8 cellular contexts compared by ENCODE assay signal in genomic region chr15:74872702-74873035, GRCh38. TPM values are rescaled to one million over a fixed set of nuclear protein-coding genes. Genes with fewer than 3 reads are reported as not detected.
A peak's percentile ranks its signal among the peaks of the same experiment; 100 is the strongest.
DNase-seq lines count a peak whose midpoint lies in the region; ATAC-seq and TF ChIP-seq lines count a peak whose summit lies in the region.

No MANE protein-coding gene starts in this region.

- TF ChIP-seq CTCF in heart left ventricle (IDR thresholded peaks at IDR 0.05) (no peak), brain (conservative IDR thresholded peaks at IDR 0.05) (no peak), upper lobe of right lung (IDR thresholded peaks at IDR 0.05) (no peak)

- peak overlapping the region; percentile 23 for H2AK5ac ChIP-seq in mesenchymal stem cell (ENCODE audit: low read length, severe bottlenecking)

- H3K9ac ChIP-seq in mesenchymal stem cell (ENCODE audit: low read length) = peak overlapping the region; percentile 97

- no peak overlapping the region for H4K91ac ChIP-seq in mesenchymal stem cell (ENCODE audit: low read length)

- H3K4me3 ChIP-seq in heart left ventricle (peak overlapping the region; percentile 55 to 95 (median 84)), mesenchymal stem cell (ENCODE audit: insufficient read depth in 1 of 2, low read depth in 1 of 2, low read length in 2 of 2) (peak overlapping the region; percentile 72 to 100), upper lobe of right lung (peak overlapping the region; percentile 70)

- H3K23ac ChIP-seq in mesenchymal stem cell (ENCODE audit: low read length in 2 of 2) = no peak overlapping the region

- intact Hi-C loops in heart left ventricle (cut with DNase I) (loop anchor here in 1 of 10 donors (5.0 kb wide), 1 partner anchor 35 kb away; the partner anchor contains the start of gene FAM219B), Right ventricle myocardium inferior (cut with DNase I) (loop anchor here (2.0 kb wide), 1 partner anchor 16 kb away; no protein-coding TSS in a partner anchor), upper lobe of right lung (cut with DNase I) (no loop called here)

- H2BK15ac ChIP-seq in mesenchymal stem cell (ENCODE audit: low read depth, poor library complexity, severe bottlenecking) = no peak overlapping the region

- no peaks in the 10 kb centered on the region for H3K9me3 ChIP-seq in heart left ventricle
- no peaks in the 10 kb centered on the region for H3K9me3 ChIP-seq in mesenchymal stem cell (ENCODE audit: control insufficient read depth, low read length)
- H3K9me3 ChIP-seq in upper lobe of right lung = no peaks in the 10 kb centered on the region

- peaks cover 13% of the 10 kb centered on the region for H3K36me3 Mint-ChIP-seq in brain

- H3K4me1 Mint-ChIP-seq in brain = peaks cover 46% of the 10 kb centered on the region

- peaks cover 14% of the 10 kb centered on the region for H3K27me3 Mint-ChIP-seq in brain

- H3K4me2 ChIP-seq in mesenchymal stem cell (ENCODE audit: low read length, poor library complexity, severe bottlenecking) = peak overlapping the region; percentile 98

- H3K27ac ChIP-seq in heart left ventricle (peak overlapping the region; percentile 82 to 100 (median 94)), mesenchymal stem cell (ENCODE audit: low read length, poor library complexity, severe bottlenecking) (no peak overlapping the region), upper lobe of right lung (peak overlapping the region; percentile 97)

- WGBS in heart left ventricle, 4 donors = 0 to 2% (median 1%) methylated on average over 11 of the region's 11 CpGs
- 0% methylated on average over 10 of the region's 11 CpGs for WGBS in mesenchymal stem cell

- H3K4me3 Mint-ChIP-seq in brain = peak overlapping the region; percentile 95 to 100 (median 98)

- H4K8ac ChIP-seq in mesenchymal stem cell (ENCODE audit: low read length) = no peak overlapping the region

- no peak overlapping the region for H3K4ac ChIP-seq in mesenchymal stem cell (ENCODE audit: low read depth in 1 of 2, low read length in 2 of 2)

- H2AFZ ChIP-seq in mesenchymal stem cell (ENCODE audit: low read depth, low read length) = no peak overlapping the region

- no peak overlapping the region for H2BK12ac ChIP-seq in mesenchymal stem cell (ENCODE audit: low read length in 2 of 2)

- H3K18ac ChIP-seq in mesenchymal stem cell (ENCODE audit: low read depth in 1 of 2, low read length in 2 of 2) = peak overlapping the region in 1 of 2 experiments; percentile 29

- no peak overlapping the region for H3K14ac ChIP-seq in mesenchymal stem cell (ENCODE audit: low read length in 2 of 2)

- H2BK5ac ChIP-seq in mesenchymal stem cell (ENCODE audit: low read depth, low read length, poor library complexity, severe bottlenecking) = no peak overlapping the region

- no peak for DNase-seq in heart left ventricle
- DNase-seq in Right ventricle myocardium inferior (ENCODE audit: missing footprints) = no peak
- no peak for DNase-seq in mesenchymal stem cell
- DNase-seq in upper lobe of right lung = no peak
- DNase-seq in hippocampal formation (lab: John Stamatoyannopoulos, UW) = no peak

- H3K27ac Mint-ChIP-seq in brain = peak overlapping the region; percentile 94 to 99 (median 97)

- ATAC-seq in heart left ventricle (no peak), Right ventricle myocardium inferior (no peak), upper lobe of right lung (no peak), HG03520 (IDR thresholded peaks at IDR 0.05; ENCODE audit: unreplicated experiment) (no peak), GM19351 (IDR thresholded peaks at IDR 0.05; ENCODE audit: unreplicated experiment) (no peak)

- H3K27me3 ChIP-seq in heart left ventricle (no peaks in the 10 kb centered on the region), mesenchymal stem cell (ENCODE audit: control insufficient read depth in 1 of 2, insufficient read depth in 1 of 2, low read length in 2 of 2) (no peaks in the 10 kb centered on the region), upper lobe of right lung (no peaks in the 10 kb centered on the region)

- peaks cover 0 to 9% (median 0%) of the 10 kb centered on the region in 9 donors for H3K36me3 ChIP-seq in heart left ventricle
- H3K36me3 ChIP-seq in mesenchymal stem cell (ENCODE audit: control insufficient read depth in 1 of 2, insufficient read depth in 2 of 2, low read depth in 1 of 2, low read length in 2 of 2) = peaks cover 3 to 9% of the 10 kb centered on the region in 2 experiments
- H3K36me3 ChIP-seq in upper lobe of right lung = no peaks in the 10 kb centered on the region

- TF ChIP-seq POLR2A in heart left ventricle (IDR thresholded peaks at IDR 0.05) = no peak

- peaks cover 5% of the 10 kb centered on the region for H3K79me1 ChIP-seq in mesenchymal stem cell (replicated peaks; ENCODE audit: low read length, poor library complexity, severe bottlenecking)

- H3K4me1 ChIP-seq in heart left ventricle = peaks cover 11 to 58% (median 49%) of the 10 kb centered on the region in 12 donors
- peaks cover 29% of the 10 kb centered on the region for H3K4me1 ChIP-seq in mesenchymal stem cell (ENCODE audit: control insufficient read depth, insufficient read depth, low read depth, low read length)
- H3K4me1 ChIP-seq in upper lobe of right lung = peaks cover 48% of the 10 kb centered on the region

- peaks cover 0 to 9% (median 0%) of the 10 kb centered on the region in 5 experiments for H3K9me3 Mint-ChIP-seq in brain

- H2BK120ac ChIP-seq in mesenchymal stem cell (ENCODE audit: low read depth, low read length) = no peak overlapping the region

RNA-seq across cellular contexts. Expression of gene SCAMP2, which starts 0.5 kb away (rescaled TPM):
- 10 to 100 TPM; 34.9 to 84.8 (median 46.0) TPM for total RNA-seq in heart left ventricle
- polyA plus RNA-seq in heart left ventricle = 10 to 100 TPM; 25.1 to 90.5 TPM
- 42.6 TPM for total RNA-seq in Right ventricle myocardium inferior
- 70.3 TPM for polyA plus RNA-seq in brain (ENCODE audit: insufficient read depth, low read depth, low replicate concordance)
- polyA plus RNA-seq in mesenchymal stem cell (2013, experiment 1 of 2) = 81.8 TPM
- polyA plus RNA-seq in mesenchymal stem cell (2013, experiment 2 of 2) = 78.8 TPM
- total RNA-seq in upper lobe of right lung = 115 TPM

RNA-seq across cellular contexts. Expression of gene MPI, which starts 17.2 kb away (rescaled TPM):
- total RNA-seq in heart left ventricle (10 to 100 TPM; 22.4 to 85.7 (median 59.3) TPM), Right ventricle myocardium inferior (60.8 TPM), upper lobe of right lung (26.7 TPM)
- polyA plus RNA-seq in heart left ventricle (10 to 100 TPM; 28.9 to 44.2 TPM), brain (ENCODE audit: insufficient read depth, low read depth, low replicate concordance) (64.7 TPM)
- 25.4 TPM for polyA plus RNA-seq in mesenchymal stem cell (2013, experiment 1 of 2)
- 25.0 TPM for polyA plus RNA-seq in mesenchymal stem cell (2013, experiment 2 of 2)

RNA-seq across cellular contexts. Expression of gene ULK3, which starts 29.7 kb away (rescaled TPM):
- total RNA-seq in heart left ventricle (10 to 100 TPM; 22.6 to 39.3 (median 29.5) TPM), Right ventricle myocardium inferior (42.3 TPM), upper lobe of right lung (43.9 TPM)
- polyA plus RNA-seq in heart left ventricle (10 to 100 TPM; 28.0 to 29.3 TPM), brain (ENCODE audit: insufficient read depth, low read depth, low replicate concordance) (25.2 TPM)
- 15.0 TPM for polyA plus RNA-seq in mesenchymal stem cell (2013, experiment 1 of 2)
- polyA plus RNA-seq in mesenchymal stem cell (2013, experiment 2 of 2) = 14.2 TPM

RNA-seq across cellular contexts. Expression of gene FAM219B, which starts 34.0 kb away (rescaled TPM):
- 100 to 1,000 TPM in 3 of 9 donors, 10 to 100 TPM in 6; 37.0 to 110 (median 88.8) TPM for total RNA-seq in heart left ventricle
- polyA plus RNA-seq in heart left ventricle = 10 to 100 TPM; 31.3 to 39.0 TPM
- 110 TPM for total RNA-seq in Right ventricle myocardium inferior
- 44.5 TPM for polyA plus RNA-seq in brain (ENCODE audit: insufficient read depth, low read depth, low replicate concordance)
- 41.8 TPM for polyA plus RNA-seq in mesenchymal stem cell (2013, experiment 1 of 2)
- polyA plus RNA-seq in mesenchymal stem cell (2013, experiment 2 of 2) = 44.0 TPM
- total RNA-seq in upper lobe of right lung = 75.4 TPM

RNA-seq across cellular contexts. Expression of gene CPLX3, which starts 46.2 kb away (rescaled TPM):
- 1 to 10 TPM in 5 of 9 donors, under 1 TPM in 1, not detected in 3; 0.14 to 3.3 (median 2.0) TPM for total RNA-seq in heart left ventricle
- 1 to 10 TPM in 1 of 2 donors, under 1 TPM in 1; 0.06 to 1.5 TPM for polyA plus RNA-seq in heart left ventricle
- total RNA-seq in Right ventricle myocardium inferior = 2.8 TPM
- polyA plus RNA-seq in brain (ENCODE audit: insufficient read depth, low read depth, low replicate concordance) = 2.1 TPM
- not detected for polyA plus RNA-seq in mesenchymal stem cell (2013, experiment 1 of 2)
- polyA plus RNA-seq in mesenchymal stem cell (2013, experiment 2 of 2) = not detected
- not detected for total RNA-seq in upper lobe of right lung
